In genomic region chr4:119906277-119906676, GRCh38 we compare ENCODE assay signal across 1 cellular context.
TF ChIP-seq lines count a peak whose summit lies in the region.

No MANE protein-coding gene starts in this region.

TF ChIP-seq in GM23338, 12 proteins besides CTCF, POLR2A, EP300 and RAD21 (continued from another document):
- no peak for TF ChIP-seq ZNF331 (CRISPR knock-in tag; IDR thresholded peaks at IDR 0.05; ENCODE audit: low read depth)
- no peak for TF ChIP-seq ETS1 (IDR thresholded peaks at IDR 0.05)
- TF ChIP-seq NANOG (IDR thresholded peaks at IDR 0.05; ENCODE audit: borderline replicate concordance), result no peak
- no peak for TF ChIP-seq ZNF462 (CRISPR knock-in tag; IDR thresholded peaks at IDR 0.05)
- no peak for TF ChIP-seq REST (IDR thresholded peaks at IDR 0.05; ENCODE audit: unreplicated experiment)
- no peak for TF ChIP-seq EZH2phosphoT487 (IDR thresholded peaks at IDR 0.05; ENCODE audit: unreplicated experiment)
